27 cellular contexts compared by ENCODE assay signal in genomic region chr4:100014616-100015015, GRCh38.
"Had no signal": no experiment of that assay in that cellular context is flagged by ENCODE, and none has a peak within 500 bp of the region (broad histone marks: within the 10 kb centered on the region; RNA-seq: fewer than 3 reads in every experiment).

No MANE protein-coding gene starts in this region.

- H3K9me3 ChIP-seq: body of pancreas, esophagus muscularis mucosa, pancreas, prostate gland, sigmoid colon, upper lobe of left lung, vagina had no signal

- H3K4me1 ChIP-seq: body of pancreas, esophagus muscularis mucosa, pancreas, prostate gland, sigmoid colon, upper lobe of left lung, vagina had no signal

- H3K27me3 ChIP-seq: body of pancreas, esophagus muscularis mucosa, pancreas, sigmoid colon, upper lobe of left lung, vagina had no signal

- H3K27ac ChIP-seq: body of pancreas, esophagus muscularis mucosa, pancreas, prostate gland, sigmoid colon, upper lobe of left lung, vagina, VCaP had no signal

- H3K36me3 ChIP-seq: esophagus muscularis mucosa, pancreas, prostate gland, sigmoid colon, upper lobe of left lung, vagina had no signal

- H3K4me3 ChIP-seq: body of pancreas, esophagus muscularis mucosa, pancreas, prostate gland, sigmoid colon, upper lobe of left lung, vagina had no signal

- ATAC-seq: body of pancreas; left cardiac atrium; left ventricle myocardium superior; naive thymus-derived CD4-positive, alpha-beta T cell; pancreas; stimulated activated memory B cell treated with anti-CD40 and anti-IgM and Interleukin-4, amounts not matched to agents 10 μg/mL and 1 μg/mL and 100 μg/mL, for 72 hours; stimulated activated naive CD8-positive, alpha-beta T cell treated with anti-CD3 and anti-CD28 coated beads, Interleukin-15, amount 100 ng/mL, for 72 hours had no signal

- DNase-seq: activated CD4-positive, alpha-beta T cell treated with anti-CD3 and anti-CD28 coated beads for 48 hours; activated CD4-positive, alpha-beta T cell treated with anti-CD3 and anti-CD28 coated beads, Interleukin-2, amount 50 U/mL, for 48 hours; activated CD8-positive, alpha-beta memory T cell treated with anti-CD3 and anti-CD28 coated beads for 24 hours; activated effector memory CD4-positive, alpha-beta T cell treated with Interleukin-2 at 50 U/mL for 16 hours; activated naive CD4-positive, alpha-beta T cell treated with Interleukin-2 at 50 U/mL for 16 hours; aorta; body of pancreas; dermis blood vessel endothelial cell; effector CD4-positive, alpha-beta T cell; glutamatergic neuron; islet precursor cell; left cardiac atrium; left ventricle myocardium superior; naive thymus-derived CD4-positive, alpha-beta T cell; pancreas; sigmoid colon; small intestine; stimulated activated CD4-positive, alpha-beta T cell treated with anti-CD3 and anti-CD28 coated beads, Interleukin-4, amount 100 ng/mL, for 4 hours; stimulated activated CD8-positive, alpha-beta memory T cell treated with anti-CD3 and anti-CD28 coated beads, Interleukin-4, amount 100 ng/mL, for 48 hours; stimulated activated naive CD8-positive, alpha-beta T cell treated with anti-CD3 and anti-CD28 coated beads, Interleukin-15, amount 100 ng/mL, for 72 hours; substantia nigra; upper lobe of left lung had no signal
